Comparison of ENCODE assay signal across 16 cellular contexts in the genomic region with DNA sequence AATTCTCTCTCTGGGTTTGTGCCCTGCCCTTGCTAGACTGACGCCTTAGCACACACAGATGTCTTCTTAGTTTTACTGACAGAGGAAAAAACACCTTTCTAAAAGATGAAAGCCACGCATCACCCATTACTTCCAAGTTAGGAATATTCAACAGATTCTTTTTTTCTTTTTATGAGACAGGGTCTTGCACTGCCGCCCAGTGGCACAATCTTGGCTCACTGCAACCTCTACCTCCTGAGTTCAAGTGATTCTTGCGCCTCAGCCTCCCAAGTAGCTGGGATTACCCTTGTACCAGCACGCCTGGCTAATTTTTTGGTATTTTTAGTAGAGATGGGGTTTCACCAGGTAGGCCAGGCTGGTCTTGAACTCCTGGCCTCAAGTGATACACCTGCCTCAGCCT.
"Had no signal": no experiment of that assay in that cellular context is flagged by ENCODE, and none has a peak within 500 bp of the region (broad histone marks: within the 10 kb centered on the region; RNA-seq: fewer than 3 reads in every experiment).

No MANE protein-coding gene starts in this region.

- H3K36me3 Mint-ChIP-seq: stimulated activated memory B cell treated with anti-CD40 and anti-IgM and Interleukin-4, amounts not matched to agents 10 μg/mL and 1 μg/mL and 100 μg/mL, for 72 hours had no signal

- H3K27ac Mint-ChIP-seq: mesothelial cell of epicardium; stimulated activated memory B cell treated with anti-CD40 and anti-IgM and Interleukin-4, amounts not matched to agents 10 μg/mL and 1 μg/mL and 100 μg/mL, for 72 hours; T-cell had no signal

- H3K4me3 ChIP-seq: gastrocnemius medialis, heart right ventricle, lung, ovary had no signal

- H3K4me1 Mint-ChIP-seq: stimulated activated memory B cell treated with anti-CD40 and anti-IgM and Interleukin-4, amounts not matched to agents 10 μg/mL and 1 μg/mL and 100 μg/mL, for 72 hours had no signal

- H3K9me3 ChIP-seq: gastrocnemius medialis, heart right ventricle, ovary had no signal

- DNase-seq: activated CD4-positive, alpha-beta T cell treated with anti-CD3 and anti-CD28 coated beads for 1 hour; activated CD4-positive, alpha-beta T cell treated with anti-CD3 and anti-CD28 coated beads, Interleukin-2, amount 50 U/mL, for 4 hours; activated naive CD4-positive, alpha-beta T cell treated with Interleukin-2 at 50 U/mL for 16 hours; activated T-cell treated with anti-CD3 and anti-CD28 coated beads for 4 hours; dermis blood vessel endothelial cell; gastrocnemius medialis; heart right ventricle; ovary; T-cell; T-helper 9 cell; trophoblast cell had no signal

- H3K4me3 Mint-ChIP-seq: mesothelial cell of epicardium; stimulated activated memory B cell treated with anti-CD40 and anti-IgM and Interleukin-4, amounts not matched to agents 10 μg/mL and 1 μg/mL and 100 μg/mL, for 72 hours; T-cell had no signal

- H3K27ac ChIP-seq: gastrocnemius medialis, heart right ventricle, ovary had no signal

- H3K27me3 ChIP-seq: gastrocnemius medialis, heart right ventricle, ovary had no signal

- FAIRE-seq: astrocyte, bronchial epithelial cell had no signal

- ATAC-seq: gastrocnemius medialis; heart right ventricle; stimulated activated memory B cell treated with anti-CD40 and anti-IgM and Interleukin-4, amounts not matched to agents 10 μg/mL and 1 μg/mL and 100 μg/mL, for 72 hours; T-cell had no signal

- H3K9me3 Mint-ChIP-seq: mesothelial cell of epicardium; stimulated activated memory B cell treated with anti-CD40 and anti-IgM and Interleukin-4, amounts not matched to agents 10 μg/mL and 1 μg/mL and 100 μg/mL, for 72 hours; T-cell had no signal

- H3K27me3 Mint-ChIP-seq: stimulated activated memory B cell treated with anti-CD40 and anti-IgM and Interleukin-4, amounts not matched to agents 10 μg/mL and 1 μg/mL and 100 μg/mL, for 72 hours; T-cell had no signal

- H3K36me3 ChIP-seq: gastrocnemius medialis, ovary had no signal
